In the genomic region with DNA sequence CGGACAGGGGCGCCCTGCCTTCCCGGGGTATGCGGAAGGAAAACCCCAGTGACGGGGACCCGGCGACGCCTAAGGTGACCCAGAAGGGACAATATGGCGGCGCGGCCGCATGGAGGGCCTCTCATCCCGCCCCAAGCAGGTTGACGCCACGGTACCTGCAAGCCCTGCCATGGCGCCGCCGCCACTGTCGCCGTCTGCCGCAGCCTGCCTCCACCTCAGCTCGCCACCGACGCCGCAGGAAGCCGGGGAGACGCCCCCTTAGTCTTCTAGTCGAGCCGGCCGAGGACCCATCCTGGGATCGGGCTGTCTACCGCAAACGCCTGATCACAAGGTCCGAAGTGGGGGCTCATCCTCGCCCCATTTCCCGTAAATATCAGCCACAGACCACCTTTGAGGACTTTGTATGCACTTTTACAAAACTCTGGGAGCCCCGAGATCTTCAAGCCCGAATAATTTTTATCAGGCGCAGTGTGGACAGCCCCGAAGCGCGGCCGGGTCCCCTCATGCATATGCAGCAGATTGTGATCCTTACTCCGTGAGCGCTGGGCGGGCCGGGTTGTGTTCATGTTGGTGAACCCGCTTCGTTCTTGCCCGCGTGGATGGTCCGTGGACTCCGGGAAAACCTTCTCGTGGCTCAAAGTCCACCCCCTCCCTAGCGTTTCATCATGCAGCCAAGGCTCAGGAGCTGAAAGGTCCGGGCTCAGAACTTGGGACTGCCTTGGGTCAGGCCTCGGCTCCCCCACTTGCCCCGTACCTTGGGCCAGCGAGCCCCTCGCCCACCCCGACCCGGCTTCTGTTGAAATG, we compare ENCODE assay signal across 1 cellular context.
A peak's percentile ranks its signal among the peaks of the same experiment; 100 is the strongest.
TF ChIP-seq lines count a peak whose summit lies in the region.

A gene with protein sequence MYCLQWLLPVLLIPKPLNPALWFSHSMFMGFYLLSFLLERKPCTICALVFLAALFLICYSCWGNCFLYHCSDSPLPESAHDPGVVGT (minus strand): TSS at position 239 of the 804 bp plus-strand sequence. CDS start 8,702 bp downstream, outside the sequence.

TF ChIP-seq in HepG2, 621 proteins besides CTCF, POLR2A, EP300 and RAD21 (continued from another document and continues in another):
- TF ChIP-seq HNF1B (CRISPR knock-in tag; IDR thresholded peaks at IDR 0.05): peak; percentile 76; the same call in 1 of the 2 replicates
- TF ChIP-seq, protein P1, sequence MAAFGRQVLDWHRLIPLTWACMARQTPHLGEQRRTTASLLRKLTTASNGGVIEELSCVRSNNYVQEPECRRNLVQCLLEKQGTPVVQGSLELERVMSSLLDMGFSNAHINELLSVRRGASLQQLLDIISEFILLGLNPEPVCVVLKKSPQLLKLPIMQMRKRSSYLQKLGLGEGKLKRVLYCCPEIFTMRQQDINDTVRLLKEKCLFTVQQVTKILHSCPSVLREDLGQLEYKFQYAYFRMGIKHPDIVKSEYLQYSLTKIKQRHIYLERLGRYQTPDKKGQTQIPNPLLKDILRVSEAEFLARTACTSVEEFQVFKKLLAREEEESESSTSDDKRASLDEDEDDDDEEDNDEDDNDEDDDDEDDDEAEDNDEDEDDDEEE (CRISPR knock-in tag; IDR thresholded peaks at IDR 0.05): peak; percentile 63
- no peak for TF ChIP-seq ZNF30 (CRISPR knock-in tag; IDR thresholded peaks at IDR 0.05)
- TF ChIP-seq ZZZ3 (CRISPR knock-in tag; IDR thresholded peaks at IDR 0.05; ENCODE audit: borderline replicate concordance): peak; percentile 64; the same call in 1 of the 2 replicates
- TF ChIP-seq ESRRA (CRISPR knock-in tag; IDR thresholded peaks at IDR 0.05; ENCODE audit: low read depth): peak; percentile 67; the same call in 1 of the 2 replicates
- TF ChIP-seq, protein P2, sequence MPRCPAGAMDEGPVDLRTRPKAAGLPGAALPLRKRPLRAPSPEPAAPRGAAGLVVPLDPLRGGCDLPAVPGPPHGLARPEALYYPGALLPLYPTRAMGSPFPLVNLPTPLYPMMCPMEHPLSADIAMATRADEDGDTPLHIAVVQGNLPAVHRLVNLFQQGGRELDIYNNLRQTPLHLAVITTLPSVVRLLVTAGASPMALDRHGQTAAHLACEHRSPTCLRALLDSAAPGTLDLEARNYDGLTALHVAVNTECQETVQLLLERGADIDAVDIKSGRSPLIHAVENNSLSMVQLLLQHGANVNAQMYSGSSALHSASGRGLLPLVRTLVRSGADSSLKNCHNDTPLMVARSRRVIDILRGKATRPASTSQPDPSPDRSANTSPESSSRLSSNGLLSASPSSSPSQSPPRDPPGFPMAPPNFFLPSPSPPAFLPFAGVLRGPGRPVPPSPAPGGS (CRISPR knock-in tag; IDR thresholded peaks at IDR 0.05): no peak; the same call in none of the 2 replicates
- TF ChIP-seq NFE2 (CRISPR knock-in tag; IDR thresholded peaks at IDR 0.05): no peak
- TF ChIP-seq KDM6A (CRISPR knock-in tag; IDR thresholded peaks at IDR 0.05; ENCODE audit: low read depth): peak; percentile 33
- TF ChIP-seq SMYD3 (CRISPR knock-in tag; IDR thresholded peaks at IDR 0.05): peak; percentile 83; the same call in 1 of the 2 replicates
- TF ChIP-seq ZNF549 (CRISPR knock-in tag; IDR thresholded peaks at IDR 0.05): no peak
- peak; percentile 80 for TF ChIP-seq ELF1 (CRISPR knock-in tag; IDR thresholded peaks at IDR 0.05)
- TF ChIP-seq ARID2 (CRISPR knock-in tag; IDR thresholded peaks at IDR 0.05; ENCODE audit: borderline replicate concordance): peak; percentile 97; the same call in 1 of the 2 replicates
- TF ChIP-seq RARG (CRISPR knock-in tag; IDR thresholded peaks at IDR 0.05; ENCODE audit: low read depth): peak; percentile 82
- TF ChIP-seq PAF1 (CRISPR knock-in tag; IDR thresholded peaks at IDR 0.05): no peak
- TF ChIP-seq REL (CRISPR knock-in tag; conservative IDR thresholded peaks at IDR 0.05): peak; percentile 97
- TF ChIP-seq MAFK (conservative IDR thresholded peaks at IDR 0.05 in 1 of 2, IDR thresholded peaks at IDR 0.05 in 1 of 2; ENCODE audit: low read length in 2 of 2): peak; percentile 72 to 75
- TF ChIP-seq, protein P3, sequence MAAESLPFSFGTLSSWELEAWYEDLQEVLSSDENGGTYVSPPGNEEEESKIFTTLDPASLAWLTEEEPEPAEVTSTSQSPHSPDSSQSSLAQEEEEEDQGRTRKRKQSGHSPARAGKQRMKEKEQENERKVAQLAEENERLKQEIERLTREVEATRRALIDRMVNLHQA (CRISPR knock-in tag; IDR thresholded peaks at IDR 0.05): peak; percentile 26; the same call in 1 of the 2 replicates
- TF ChIP-seq GMEB1 (CRISPR knock-in tag; IDR thresholded peaks at IDR 0.05; ENCODE audit: borderline replicate concordance): peak; percentile 79; the same call in 1 of the 2 replicates
- peak; percentile 69; the same call in 1 of the 2 replicates for TF ChIP-seq ZNF543 (CRISPR knock-in tag; IDR thresholded peaks at IDR 0.05)
- TF ChIP-seq, protein P4, sequence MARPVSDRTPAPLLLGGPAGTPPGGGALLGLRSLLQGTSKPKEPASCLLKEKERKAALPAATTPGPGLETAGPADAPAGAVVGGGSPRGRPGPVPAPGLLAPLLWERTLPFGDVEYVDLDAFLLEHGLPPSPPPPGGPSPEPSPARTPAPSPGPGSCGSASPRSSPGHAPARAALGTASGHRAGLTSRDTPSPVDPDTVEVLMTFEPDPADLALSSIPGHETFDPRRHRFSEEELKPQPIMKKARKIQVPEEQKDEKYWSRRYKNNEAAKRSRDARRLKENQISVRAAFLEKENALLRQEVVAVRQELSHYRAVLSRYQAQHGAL (CRISPR knock-in tag; IDR thresholded peaks at IDR 0.05; ENCODE audit: not compliant biosample characterization): no peak
- TF ChIP-seq, protein P5, sequence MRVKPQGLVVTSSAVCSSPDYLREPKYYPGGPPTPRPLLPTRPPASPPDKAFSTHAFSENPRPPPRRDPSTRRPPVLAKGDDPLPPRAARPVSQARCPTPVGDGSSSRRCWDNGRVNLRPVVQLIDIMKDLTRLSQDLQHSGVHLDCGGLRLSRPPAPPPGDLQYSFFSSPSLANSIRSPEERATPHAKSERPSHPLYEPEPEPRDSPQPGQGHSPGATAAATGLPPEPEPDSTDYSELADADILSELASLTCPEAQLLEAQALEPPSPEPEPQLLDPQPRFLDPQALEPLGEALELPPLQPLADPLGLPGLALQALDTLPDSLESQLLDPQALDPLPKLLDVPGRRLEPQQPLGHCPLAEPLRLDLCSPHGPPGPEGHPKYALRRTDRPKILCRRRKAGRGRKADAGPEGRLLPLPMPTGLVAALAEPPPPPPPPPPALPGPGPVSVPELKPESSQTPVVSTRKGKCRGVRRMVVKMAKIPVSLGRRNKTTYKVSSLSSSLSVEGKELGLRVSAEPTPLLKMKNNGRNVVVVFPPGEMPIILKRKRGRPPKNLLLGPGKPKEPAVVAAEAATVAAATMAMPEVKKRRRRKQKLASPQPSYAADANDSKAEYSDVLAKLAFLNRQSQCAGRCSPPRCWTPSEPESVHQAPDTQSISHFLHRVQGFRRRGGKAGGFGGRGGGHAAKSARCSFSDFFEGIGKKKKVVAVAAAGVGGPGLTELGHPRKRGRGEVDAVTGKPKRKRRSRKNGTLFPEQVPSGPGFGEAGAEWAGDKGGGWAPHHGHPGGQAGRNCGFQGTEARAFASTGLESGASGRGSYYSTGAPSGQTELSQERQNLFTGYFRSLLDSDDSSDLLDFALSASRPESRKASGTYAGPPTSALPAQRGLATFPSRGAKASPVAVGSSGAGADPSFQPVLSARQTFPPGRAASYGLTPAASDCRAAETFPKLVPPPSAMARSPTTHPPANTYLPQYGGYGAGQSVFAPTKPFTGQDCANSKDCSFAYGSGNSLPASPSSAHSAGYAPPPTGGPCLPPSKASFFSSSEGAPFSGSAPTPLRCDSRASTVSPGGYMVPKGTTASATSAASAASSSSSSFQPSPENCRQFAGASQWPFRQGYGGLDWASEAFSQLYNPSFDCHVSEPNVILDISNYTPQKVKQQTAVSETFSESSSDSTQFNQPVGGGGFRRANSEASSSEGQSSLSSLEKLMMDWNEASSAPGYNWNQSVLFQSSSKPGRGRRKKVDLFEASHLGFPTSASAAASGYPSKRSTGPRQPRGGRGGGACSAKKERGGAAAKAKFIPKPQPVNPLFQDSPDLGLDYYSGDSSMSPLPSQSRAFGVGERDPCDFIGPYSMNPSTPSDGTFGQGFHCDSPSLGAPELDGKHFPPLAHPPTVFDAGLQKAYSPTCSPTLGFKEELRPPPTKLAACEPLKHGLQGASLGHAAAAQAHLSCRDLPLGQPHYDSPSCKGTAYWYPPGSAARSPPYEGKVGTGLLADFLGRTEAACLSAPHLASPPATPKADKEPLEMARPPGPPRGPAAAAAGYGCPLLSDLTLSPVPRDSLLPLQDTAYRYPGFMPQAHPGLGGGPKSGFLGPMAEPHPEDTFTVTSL (CRISPR knock-in tag; IDR thresholded peaks at IDR 0.05; ENCODE audit: borderline replicate concordance): peak; percentile 66
- peak; percentile 92; the same call in 1 of the 2 replicates for TF ChIP-seq SNAPC2 (CRISPR knock-in tag; IDR thresholded peaks at IDR 0.05)
- TF ChIP-seq ASH2L (IDR thresholded peaks at IDR 0.05; ENCODE audit: insufficient read length, low read depth, low read length): peak; percentile 99
- peak; percentile 96 for TF ChIP-seq POLR2G (IDR thresholded peaks at IDR 0.05; ENCODE audit: low read depth, low read length)
- TF ChIP-seq ZNF510 (CRISPR knock-in tag; IDR thresholded peaks at IDR 0.05; ENCODE audit: low read depth): peak; percentile 91
- peak; percentile 7 to 95 for TF ChIP-seq KLF16 (CRISPR knock-in tag; IDR thresholded peaks at IDR 0.05)
- no peak for TF ChIP-seq REXO4 (CRISPR knock-in tag; IDR thresholded peaks at IDR 0.05; ENCODE audit: borderline replicate concordance)
- TF ChIP-seq ZNF235 (CRISPR knock-in tag; IDR thresholded peaks at IDR 0.05; ENCODE audit: borderline replicate concordance): peak; percentile 76
- TF ChIP-seq ZNF362 (CRISPR knock-in tag; IDR thresholded peaks at IDR 0.05; ENCODE audit: borderline replicate concordance): peak; percentile 49; the same call in 1 of the 2 replicates
- peak; percentile 40; the same call in 1 of the 2 replicates for TF ChIP-seq ZNF652 (CRISPR knock-in tag; IDR thresholded peaks at IDR 0.05; ENCODE audit: borderline replicate concordance, low read depth)
- TF ChIP-seq, protein P6, sequence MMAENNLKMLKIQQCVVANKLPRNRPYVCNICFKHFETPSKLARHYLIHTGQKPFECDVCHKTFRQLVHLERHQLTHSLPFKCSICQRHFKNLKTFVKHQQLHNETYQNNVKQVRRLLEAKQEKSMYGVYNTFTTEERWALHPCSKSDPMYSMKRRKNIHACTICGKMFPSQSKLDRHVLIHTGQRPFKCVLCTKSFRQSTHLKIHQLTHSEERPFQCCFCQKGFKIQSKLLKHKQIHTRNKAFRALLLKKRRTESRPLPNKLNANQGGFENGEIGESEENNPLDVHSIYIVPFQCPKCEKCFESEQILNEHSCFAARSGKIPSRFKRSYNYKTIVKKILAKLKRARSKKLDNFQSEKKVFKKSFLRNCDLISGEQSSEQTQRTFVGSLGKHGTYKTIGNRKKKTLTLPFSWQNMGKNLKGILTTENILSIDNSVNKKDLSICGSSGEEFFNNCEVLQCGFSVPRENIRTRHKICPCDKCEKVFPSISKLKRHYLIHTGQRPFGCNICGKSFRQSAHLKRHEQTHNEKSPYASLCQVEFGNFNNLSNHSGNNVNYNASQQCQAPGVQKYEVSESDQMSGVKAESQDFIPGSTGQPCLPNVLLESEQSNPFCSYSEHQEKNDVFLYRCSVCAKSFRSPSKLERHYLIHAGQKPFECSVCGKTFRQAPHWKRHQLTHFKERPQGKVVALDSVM (CRISPR knock-in tag; IDR thresholded peaks at IDR 0.05): peak; percentile 69; the same call in 1 of the 2 replicates
- TF ChIP-seq ZMYM4 (CRISPR knock-in tag; IDR thresholded peaks at IDR 0.05): peak; percentile 47; the same call in 1 of the 2 replicates
- peak; percentile 97 for TF ChIP-seq TAF1 (CRISPR knock-in tag; IDR thresholded peaks at IDR 0.05)
- no peak; the same call in 1 of the 2 replicates for TF ChIP-seq DMTF1 (CRISPR knock-in tag; IDR thresholded peaks at IDR 0.05)
- TF ChIP-seq YY1 (IDR thresholded peaks at IDR 0.05; ENCODE audit: insufficient read depth, insufficient replicate concordance, low read depth, low read length): peak; percentile 93
- no peak for TF ChIP-seq MATR3 (CRISPR knock-in tag; IDR thresholded peaks at IDR 0.05)
